Comparison of ENCODE assay signal across 16 cellular contexts in the genomic region with DNA sequence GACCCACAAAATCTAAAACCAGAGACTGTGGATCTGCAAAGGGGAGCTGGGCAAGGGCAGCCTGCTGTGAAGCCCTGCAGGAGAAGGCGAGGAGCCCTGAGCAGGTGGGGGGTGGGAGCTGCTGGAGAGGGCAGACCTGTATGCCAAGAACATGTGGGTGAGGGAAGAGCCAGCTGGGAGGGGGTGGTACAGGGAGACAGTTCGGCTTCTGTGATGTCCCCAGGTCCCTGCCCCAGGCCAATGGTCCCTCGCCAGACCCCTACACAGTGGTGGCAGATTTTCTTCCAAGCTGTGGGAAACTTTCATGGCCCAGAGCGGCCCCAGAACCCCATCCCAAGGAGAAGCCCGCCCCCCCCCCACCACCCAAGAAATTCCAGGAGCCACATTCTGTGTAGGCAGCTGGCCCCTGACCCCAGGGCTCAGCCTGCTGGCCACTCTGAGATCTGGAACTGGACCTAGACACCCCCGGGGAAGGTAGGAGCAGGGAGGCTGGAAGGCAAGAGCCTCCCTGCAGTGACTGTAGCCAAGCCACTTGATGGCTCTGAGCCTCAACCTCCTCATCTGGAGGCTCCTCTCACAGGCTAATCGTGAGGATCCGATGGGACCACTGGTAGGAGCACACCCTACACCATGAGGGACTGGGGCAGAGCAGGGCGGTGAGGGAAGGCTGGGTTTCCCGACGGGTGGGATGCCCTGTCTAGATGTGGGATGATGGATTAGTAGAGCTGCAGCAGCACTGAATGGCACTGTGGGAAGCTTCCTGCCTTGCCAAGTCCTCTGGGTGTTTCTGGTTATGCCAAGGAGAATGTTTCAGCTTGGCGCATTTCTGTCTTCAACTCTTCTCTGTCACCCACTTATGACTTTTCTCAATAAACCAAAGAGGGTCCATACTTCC. TPM values are rescaled to one million over a fixed set of nuclear protein-coding genes. Genes with fewer than 3 reads are reported as not detected.
DNase-seq lines count a peak whose midpoint lies in the region; ATAC-seq and TF ChIP-seq lines count a peak whose summit lies in the region.
"Had no signal": no experiment of that assay in that cellular context is flagged by ENCODE, and none has a peak within 500 bp of the region (broad histone marks: within the 10 kb centered on the region; RNA-seq: fewer than 3 reads in every experiment).

No MANE protein-coding gene starts in this region.

- DNase-seq in EH (ENCODE audit: low read depth), result peak; percentile 8
- DNase-seq in HFFc6, result no peak
- peak; percentile 7 for DNase-seq in iPS-NIHi11 (ENCODE audit: low spot score)
- DNase-seq in progenitor cell of endocrine pancreas (ENCODE audit: low spot score, unreplicated experiment), result peak; percentile 4
- DNase-seq in SKM-1 treated with dmso at 0.1 percent for 144 hours (lab: John Stamatoyannopoulos, UW; ENCODE audit: unreplicated experiment), result no peak
- no peak for DNase-seq in HEK293T (ENCODE audit: extremely low spot score)
- DNase-seq: amygdala, cerebellar nuclear complex, DMS 273 treated with DMSO at 0.1 percent for 48 hours, GOT3, left cardiac atrium, MG63, NCI-H1694, pancreas had no signal

- POLR2A ChIA-PET in HEK293T (lab: Yijun Ruan, JAX), result no interaction called here

- TF ChIP-seq CTCF in HFFc6 (IDR thresholded peaks at IDR 0.05) (no peak), progenitor cell of endocrine pancreas (IDR thresholded peaks at IDR 0.05; ENCODE audit: unreplicated experiment) (no peak)

- H3K36me3 Mint-ChIP-seq in HFFc6 (ENCODE audit: low read depth) (peaks cover 10% of the 10 kb centered on the region), progenitor cell of endocrine pancreas (ENCODE audit: insufficient read depth) (no peaks in the 10 kb centered on the region)

- H3K4me1 Mint-ChIP-seq in HFFc6 (ENCODE audit: low read depth) (peaks cover 70% of the 10 kb centered on the region), progenitor cell of endocrine pancreas (ENCODE audit: low read depth) (peaks cover 7% of the 10 kb centered on the region)

- peak overlapping the region; percentile 78; the same call in 1 of the 2 replicates for H3K27ac Mint-ChIP-seq in HFFc6
- no peak overlapping the region for H3K27ac Mint-ChIP-seq in progenitor cell of endocrine pancreas

- no peak overlapping the region for H3K4me3 Mint-ChIP-seq in HFFc6
- no peak overlapping the region for H3K4me3 Mint-ChIP-seq in progenitor cell of endocrine pancreas (ENCODE audit: low read depth)

- CTCF ChIA-PET in HEK293T (lab: Yijun Ruan, JAX), result interaction anchor here (0.6 kb wide), 1 partner anchor 123 kb away, joined by 4 read pairs; no protein-coding TSS in a partner anchor

- ATAC-seq in GM21723 (IDR thresholded peaks at IDR 0.05; ENCODE audit: unreplicated experiment), result no peak
- ATAC-seq: left cardiac atrium, pancreas had no signal

- H3K27me3 Mint-ChIP-seq in HFFc6 (ENCODE audit: insufficient read depth), result peaks cover 12% of the 10 kb centered on the region
- peaks cover 10% of the 10 kb centered on the region for H3K27me3 Mint-ChIP-seq in progenitor cell of endocrine pancreas

- no peaks in the 10 kb centered on the region for H3K9me3 Mint-ChIP-seq in HFFc6
- no peaks in the 10 kb centered on the region for H3K9me3 Mint-ChIP-seq in progenitor cell of endocrine pancreas (ENCODE audit: low read depth)

TF ChIP-seq in HEK293T, 16 proteins besides CTCF, POLR2A, EP300 and RAD21:
- TF ChIP-seq TARDBP (IDR thresholded peaks at IDR 0.05) (no peak), SP1 (IDR thresholded peaks at IDR 0.05) (no peak), ZNF384 (IDR thresholded peaks at IDR 0.05) (no peak), ELF4 (IDR thresholded peaks at IDR 0.05) (no peak), BHLHE40 (IDR thresholded peaks at IDR 0.05; ENCODE audit: borderline replicate concordance) (no peak), FOXK2 (IDR thresholded peaks at IDR 0.05) (no peak), HDGF (IDR thresholded peaks at IDR 0.05; ENCODE audit: borderline replicate concordance) (no peak)
- TF ChIP-seq, protein P1, sequence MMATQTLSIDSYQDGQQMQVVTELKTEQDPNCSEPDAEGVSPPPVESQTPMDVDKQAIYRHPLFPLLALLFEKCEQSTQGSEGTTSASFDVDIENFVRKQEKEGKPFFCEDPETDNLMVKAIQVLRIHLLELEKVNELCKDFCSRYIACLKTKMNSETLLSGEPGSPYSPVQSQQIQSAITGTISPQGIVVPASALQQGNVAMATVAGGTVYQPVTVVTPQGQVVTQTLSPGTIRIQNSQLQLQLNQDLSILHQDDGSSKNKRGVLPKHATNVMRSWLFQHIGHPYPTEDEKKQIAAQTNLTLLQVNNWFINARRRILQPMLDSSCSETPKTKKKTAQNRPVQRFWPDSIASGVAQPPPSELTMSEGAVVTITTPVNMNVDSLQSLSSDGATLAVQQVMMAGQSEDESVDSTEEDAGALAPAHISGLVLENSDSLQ (IDR thresholded peaks at IDR 0.05), result no peak
TF ChIP-seq in HEK293T: peak in this region for 0.

RNA-seq across cellular contexts. Expression of a gene that starts 22.6 kb away (rescaled TPM):
- total RNA-seq in HFFc6 (2021; fragmentation: NEBNext Ultra II Directional; extraction: Animal tissue kit (Norgen Biotek cat#: 25700)), result 1 to 10 TPM in 2 of 6 experiments, under 1 TPM in 4; 0.26 to 1.5 (median 0.78) TPM
- not detected in 2 replicates for total RNA-seq in progenitor cell of endocrine pancreas
- total RNA-seq: foreskin keratinocyte had no signal

RNA-seq across cellular contexts. Expression of a gene that starts 46.7 kb away (rescaled TPM):
- total RNA-seq in HFFc6 (2021; fragmentation: NEBNext Ultra II Directional; extraction: Animal tissue kit (Norgen Biotek cat#: 25700)), result 100 to 1,000 TPM; 137 to 208 (median 180) TPM
- 1.2 and 2.3 TPM in 2 replicates for total RNA-seq in progenitor cell of endocrine pancreas
- total RNA-seq: foreskin keratinocyte had no signal

RNA-seq across cellular contexts. Expression of a gene that starts 57.6 kb away (rescaled TPM):
- under 1 TPM in 1 of 6 experiments, not detected in 5; 0.11 TPM for total RNA-seq in HFFc6 (2021; fragmentation: NEBNext Ultra II Directional; extraction: Animal tissue kit (Norgen Biotek cat#: 25700))
- 0.31 and 0.43 TPM in 2 replicates for total RNA-seq in progenitor cell of endocrine pancreas
- total RNA-seq: foreskin keratinocyte, left cardiac atrium had no signal

Comparison
In these comparisons a context has a peak if more than half of its experiments do, and no peak if none do; other contexts are left out.
1. DNase-seq: peak in EH (single experiment), iPS-NIHi11 (single experiment) and progenitor cell of endocrine pancreas (single experiment); none in HFFc6 (single experiment), SKM-1 treated with dmso at 0.1 percent for 144 hours (single experiment) and HEK293T (single experiment).
2. RNA of a gene that starts 46.7 kb away (total RNA-seq): 137 to 208 TPM in HFFc6; 1.2 to 2.3 TPM in progenitor cell of endocrine pancreas; every median in the first group is over 10 times any median in the second.